Comparison of ENCODE assay signal across 12 cellular contexts in the genomic region with DNA sequence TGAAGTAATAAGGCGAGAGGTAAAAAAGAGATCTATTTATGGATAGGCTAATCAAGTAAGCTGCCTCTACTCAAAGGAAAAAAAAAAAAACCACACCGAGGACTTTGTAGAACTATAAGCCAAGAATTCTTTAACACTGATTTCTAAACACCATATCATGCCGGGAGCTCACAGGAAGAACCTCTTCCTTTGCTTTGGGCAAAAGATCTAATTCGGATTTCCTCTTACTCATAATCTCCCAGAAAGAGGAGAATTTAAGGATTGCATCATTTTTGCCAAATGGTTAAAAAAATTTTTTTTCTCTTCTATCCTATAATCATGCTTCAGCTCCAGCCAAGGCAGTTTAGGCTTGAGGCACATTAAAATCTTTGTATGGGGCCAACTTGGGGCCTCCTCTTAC.
DNase-seq lines count a peak whose midpoint lies in the region; ATAC-seq and TF ChIP-seq lines count a peak whose summit lies in the region.
"Had no signal": no experiment of that assay in that cellular context is flagged by ENCODE, and none has a peak within 500 bp of the region (broad histone marks: within the 10 kb centered on the region; RNA-seq: fewer than 3 reads in every experiment).

No MANE protein-coding gene starts in this region.

- H3K9me3 ChIP-seq in BLaER1 treated with 17β-estradiol and CSF1 and Interleukin-3, amounts not matched to agents 10 nM and 100 nM (replicated peaks in 1 of 11) = no peaks in the 10 kb centered on the region
- no peaks in the 10 kb centered on the region for H3K9me3 ChIP-seq in testis
- H3K9me3 ChIP-seq in upper lobe of left lung = no peaks in the 10 kb centered on the region
- H3K9me3 ChIP-seq: heart right ventricle, psoas muscle had no signal

- H3K27me3 Mint-ChIP-seq in memory B cell = no peaks in the 10 kb centered on the region

- H3K9ac ChIP-seq in BLaER1 treated with 17β-estradiol and CSF1 and Interleukin-3, amounts not matched to agents 10 nM and 100 nM = peak overlapping the region in 4 of 11 experiments; percentile 9 to 37 (median 28); a peak in 4 of 22 replicates

- intact Hi-C loops in posterior cingulate gyrus (cut with DNase I) (no loop called here), testis (cut with DNase I; ENCODE audit: low total_unique reads) (no loop called here)

- no peaks in the 10 kb centered on the region for H3K9me3 Mint-ChIP-seq in memory B cell

- DNase-seq in Kasumi-1 (lab: John Stamatoyannopoulos, UW) = peak; percentile 34 to 35
- DNase-seq in brain microvascular endothelial cell = peak; percentile 27
- DNase-seq in memory B cell (ENCODE audit: low spot score in 2 of 2) = no peak
- no peak for DNase-seq in posterior cingulate gyrus
- no peak for DNase-seq in testis
- no peak for DNase-seq in upper lobe of left lung
- DNase-seq: heart right ventricle, NCI-H146, psoas muscle had no signal

- H4K20me1 ChIP-seq in BLaER1 treated with 17β-estradiol and CSF1 and Interleukin-3, amounts not matched to agents 10 nM and 100 nM = no peaks in the 10 kb centered on the region

- ATAC-seq in memory B cell (ENCODE audit: low read depth) (no peak), HG03520 (IDR thresholded peaks at IDR 0.05; ENCODE audit: unreplicated experiment) (no peak), upper lobe of left lung (ENCODE audit: low FRiP score in 2 of 2) (no peak)

- 72 to 85% methylated on average over 4 of the region's 4 CpGs for WGBS in testis, 2 donors
- WGBS in upper lobe of left lung, 2 donors = 42 to 46% methylated on average over 4 of the region's 4 CpGs

- peak overlapping the region in 8 of 11 experiments; percentile 25 to 59 (median 50); a peak in 14 of 22 replicates for H3K27ac ChIP-seq in BLaER1 treated with 17β-estradiol and CSF1 and Interleukin-3, amounts not matched to agents 10 nM and 100 nM
- no peak overlapping the region for H3K27ac ChIP-seq in brain microvascular endothelial cell
- H3K27ac ChIP-seq in testis = no peak overlapping the region
- no peak overlapping the region for H3K27ac ChIP-seq in upper lobe of left lung
- H3K27ac ChIP-seq: psoas muscle had no signal

- in situ Hi-C loops in brain microvascular endothelial cell (cut with HindIII; ENCODE audit: low pct_ligation_motif_present, low sequenced_read_pairs) = no loop called here

- no peak overlapping the region for H3K4me3 Mint-ChIP-seq in memory B cell

- H3K36me3 Mint-ChIP-seq in memory B cell = peaks cover 32% of the 10 kb centered on the region

- no peaks in the 10 kb centered on the region for H3K27me3 ChIP-seq in BLaER1 treated with 17β-estradiol and CSF1 and Interleukin-3, amounts not matched to agents 10 nM and 100 nM
- H3K27me3 ChIP-seq in brain microvascular endothelial cell (replicated peaks) (no peaks in the 10 kb centered on the region), testis (no peaks in the 10 kb centered on the region), upper lobe of left lung (no peaks in the 10 kb centered on the region)
- H3K27me3 ChIP-seq: heart right ventricle had no signal

- no peak for TF ChIP-seq EP300 in upper lobe of left lung (IDR thresholded peaks at IDR 0.05)

- peaks cover 13% of the 10 kb centered on the region for H3K4me1 Mint-ChIP-seq in memory B cell

- peak overlapping the region; percentile 49 to 79 (median 73) for H3K4me2 ChIP-seq in BLaER1 treated with 17β-estradiol and CSF1 and Interleukin-3, amounts not matched to agents 10 nM and 100 nM

- H3K36me3 ChIP-seq in BLaER1 treated with 17β-estradiol and CSF1 and Interleukin-3, amounts not matched to agents 10 nM and 100 nM = peaks cover 9 to 72% (median 60%) of the 10 kb centered on the region in 11 experiments; a peak in 19 of 22 replicates
- no peaks in the 10 kb centered on the region for H3K36me3 ChIP-seq in brain microvascular endothelial cell (replicated peaks)
- H3K36me3 ChIP-seq in testis (ENCODE audit: low read depth, missing control alignments) = no peaks in the 10 kb centered on the region
- H3K36me3 ChIP-seq in upper lobe of left lung = peaks cover 0 to 5% (median 2%) of the 10 kb centered on the region in 4 donors

- H3K27ac Mint-ChIP-seq in memory B cell = peak overlapping the region; percentile 61

- peak overlapping the region in 3 of 10 experiments; percentile 2 to 29 (median 12); a peak in 2 of 20 replicates for H3K4me3 ChIP-seq in BLaER1 treated with 17β-estradiol and CSF1 and Interleukin-3, amounts not matched to agents 10 nM and 100 nM
- H3K4me3 ChIP-seq in brain microvascular endothelial cell (ENCODE audit: low read depth, low read length) = no peak overlapping the region
- H3K4me3 ChIP-seq in testis = no peak overlapping the region
- no peak overlapping the region for H3K4me3 ChIP-seq in upper lobe of left lung
- H3K4me3 ChIP-seq: heart right ventricle, lung, psoas muscle had no signal

- no peak for TF ChIP-seq POLR2A in testis (IDR thresholded peaks at IDR 0.05)
- no peak for TF ChIP-seq POLR2A in upper lobe of left lung (IDR thresholded peaks at IDR 0.05)

- peaks cover 15 to 39% (median 25%) of the 10 kb centered on the region in 10 experiments for H3K4me1 ChIP-seq in BLaER1 treated with 17β-estradiol and CSF1 and Interleukin-3, amounts not matched to agents 10 nM and 100 nM
- no peaks in the 10 kb centered on the region for H3K4me1 ChIP-seq in testis
- H3K4me1 ChIP-seq in upper lobe of left lung = no peaks in the 10 kb centered on the region
- H3K4me1 ChIP-seq: psoas muscle had no signal

- TF ChIP-seq CTCF in brain microvascular endothelial cell (IDR thresholded peaks at IDR 0.05; ENCODE audit: low read depth, low read length, missing control alignments) (no peak), testis (IDR thresholded peaks at IDR 0.05) (no peak), upper lobe of left lung (IDR thresholded peaks at IDR 0.05) (no peak)

Comparison
In these comparisons a context has a peak if more than half of its experiments do, and no peak if none do; other contexts are left out.
1. H3K27ac ChIP-seq: peak in BLaER1 treated with 17β-estradiol and CSF1 and Interleukin-3, amounts not matched to agents 10 nM and 100 nM (8 of 11); none in brain microvascular endothelial cell (single experiment), testis (0 of 2) and upper lobe of left lung (0 of 4).
2. DNase-seq: peak in Kasumi-1 (2 of 2) and brain microvascular endothelial cell (single experiment); none in memory B cell (0 of 2), posterior cingulate gyrus (0 of 10), testis (single experiment) and upper lobe of left lung (0 of 2).